Comparison of ENCODE assay signal across 9 cellular contexts in the genomic region with DNA sequence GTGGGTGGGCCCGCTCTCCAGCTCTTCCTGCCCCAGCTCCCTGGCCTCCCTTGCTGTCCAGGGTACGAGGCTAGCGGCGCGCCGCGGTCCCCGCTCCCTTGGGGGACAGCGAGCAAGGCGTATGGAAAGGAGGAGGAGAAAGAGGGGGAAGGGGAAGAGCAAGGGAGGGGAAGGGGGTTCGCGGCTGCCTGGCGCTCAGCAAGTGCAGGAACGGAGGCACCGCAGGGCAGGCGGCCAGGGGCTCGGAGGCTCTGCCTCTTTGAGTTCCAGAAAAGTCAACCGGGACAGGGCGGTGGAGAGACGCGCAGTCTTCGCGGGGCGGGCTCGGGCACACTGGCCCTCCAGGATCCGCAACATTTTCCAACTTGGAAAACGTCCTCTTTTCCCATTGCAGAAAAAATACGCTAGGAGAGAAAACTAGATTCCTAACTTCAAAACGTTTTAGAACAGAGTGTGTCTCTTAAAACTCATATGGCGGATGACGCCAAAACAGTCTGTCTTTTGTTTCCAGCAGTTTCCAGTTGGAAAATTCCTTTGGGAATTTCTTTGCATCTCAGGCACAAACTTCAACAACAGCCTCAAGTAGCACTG. TPM values are rescaled to one million over a fixed set of nuclear protein-coding genes. Genes with fewer than 3 reads are reported as not detected.
DNase-seq lines count a peak whose midpoint lies in the region; ATAC-seq, FAIRE-seq and TF ChIP-seq lines count a peak whose summit lies in the region.
"Had no signal": no experiment of that assay in that cellular context is flagged by ENCODE, and none has a peak within 500 bp of the region (broad histone marks: within the 10 kb centered on the region; RNA-seq: fewer than 3 reads in every experiment).

No MANE protein-coding gene starts in this region.

- 7% methylated on average over 22 of the region's 31 CpGs for WGBS in A549 (ENCODE audit: missing lambda C conversion rate)
- whole genome bisulfite sequencing in ovary, 3 donors, result 2 to 8% (median 3%) methylated on average over 31 of the region's 31 CpGs

- peak overlapping the region; percentile 65 to 81; a peak in 5 of 6 replicates for H3K27ac ChIP-seq in A549
- no peak overlapping the region for H3K27ac ChIP-seq in SK-N-MC
- H3K27ac ChIP-seq in ovary, result peak overlapping the region in 1 of 2 donors; percentile 58
- H3K27ac ChIP-seq: BLaER1 treated with 17β-estradiol and CSF1 and Interleukin-3, amounts not matched to agents 10 nM and 100 nM had no signal

- H3K4me3 ChIP-seq in A549 (peak overlapping the region; percentile 51), SK-N-MC (peak overlapping the region; percentile 58), ovary (peak overlapping the region; percentile 40)
- H3K4me3 ChIP-seq: BLaER1 treated with 17β-estradiol and CSF1 and Interleukin-3, amounts not matched to agents 10 nM and 100 nM had no signal

- no peaks in the 10 kb centered on the region for H3K9me3 ChIP-seq in A549
- H3K9me3 ChIP-seq in SK-N-MC (ENCODE audit: low read depth, low read length), result no peaks in the 10 kb centered on the region
- no peaks in the 10 kb centered on the region for H3K9me3 ChIP-seq in ovary

- DNase-seq in A549 (ENCODE audit: low read depth in 1 of 2, low spot score in 1 of 2) (no peak), SK-N-MC (ENCODE audit: low read depth, low spot score) (no peak), glutamatergic neuron (peak; percentile 52), ovary (peak; percentile 29 to 64 (median 36)), RCC 7860 (ENCODE audit: low spot score) (no peak), HCEC 1CT (no peak)

- H3K36me3 Mint-ChIP-seq in glutamatergic neuron (ENCODE audit: unreplicated experiment), result peaks cover 6% of the 10 kb centered on the region

- H3K4me3 Mint-ChIP-seq in glutamatergic neuron (ENCODE audit: unreplicated experiment), result peak overlapping the region; percentile 71

- H3K4me1 Mint-ChIP-seq in glutamatergic neuron (ENCODE audit: low read depth, unreplicated experiment), result peaks cover 14% of the 10 kb centered on the region

- H3K27ac Mint-ChIP-seq in glutamatergic neuron (ENCODE audit: unreplicated experiment), result peak overlapping the region; percentile 88

- H3K4me2 ChIP-seq in A549, result peak overlapping the region; percentile 77
- H3K4me2 ChIP-seq: BLaER1 treated with 17β-estradiol and CSF1 and Interleukin-3, amounts not matched to agents 10 nM and 100 nM had no signal

- FAIRE-seq in A549 (lab: Jason Lieb, UNC) (no peak), RCC 7860 (lab: Jason Lieb, UNC) (no peak)

- H3K36me3 ChIP-seq in SK-N-MC (ENCODE audit: insufficient read depth, low read length) (no peaks in the 10 kb centered on the region), ovary (no peaks in the 10 kb centered on the region)
- H3K36me3 ChIP-seq: BLaER1 treated with 17β-estradiol and CSF1 and Interleukin-3, amounts not matched to agents 10 nM and 100 nM had no signal

- TF ChIP-seq RAD21 in A549 (conservative IDR thresholded peaks at IDR 0.05 in 1 of 2, IDR thresholded peaks at IDR 0.05 in 1 of 2), result no peak

- H3K4me1 ChIP-seq in A549 (no peaks in the 10 kb centered on the region), ovary (ENCODE audit: insufficient read depth) (no peaks in the 10 kb centered on the region)

- H3K27me3 ChIP-seq in ovary, result no peaks in the 10 kb centered on the region
- H3K27me3 ChIP-seq: BLaER1 treated with 17β-estradiol and CSF1 and Interleukin-3, amounts not matched to agents 10 nM and 100 nM had no signal

- peaks cover 4% of the 10 kb centered on the region for H3K27me3 Mint-ChIP-seq in glutamatergic neuron (ENCODE audit: unreplicated experiment)

- POLR2A ChIA-PET in A549 (lab: Yijun Ruan, JAX), result no interaction called here

- TF ChIP-seq CTCF in A549 (IDR thresholded peaks at IDR 0.05) (no peak), glutamatergic neuron (IDR thresholded peaks at IDR 0.05; ENCODE audit: partially characterized antibody, unreplicated experiment) (no peak), ovary (IDR thresholded peaks at IDR 0.05) (no peak)

- ATAC-seq in A549 (peak; percentile 45 to 56; a peak in 5 of 6 replicates), HG03342 (IDR thresholded peaks at IDR 0.05; ENCODE audit: unreplicated experiment) (no peak), GM18498 (IDR thresholded peaks at IDR 0.05; ENCODE audit: unreplicated experiment) (no peak)

- H3K9me3 Mint-ChIP-seq in glutamatergic neuron (ENCODE audit: unreplicated experiment), result no peaks in the 10 kb centered on the region

- CTCF ChIA-PET in A549 (lab: Yijun Ruan, JAX), result interaction anchor here (1.4 kb wide), 1 partner anchor 161 kb away, joined by 3 read pairs; no protein-coding TSS in a partner anchor

- no peak for TF ChIP-seq EP300 in A549 (IDR thresholded peaks at IDR 0.05)
- no peak for TF ChIP-seq EP300 in ovary (IDR thresholded peaks at IDR 0.05)

- TF ChIP-seq POLR2A in A549 (IDR thresholded peaks at IDR 0.05; ENCODE audit: low read length) (no peak), ovary (IDR thresholded peaks at IDR 0.05) (no peak)

- intact Hi-C loops in ovary (cut with DNase I), result no loop called here

- no peak overlapping the region for H3K9ac ChIP-seq in SK-N-MC (ENCODE audit: insufficient read length)
- H3K9ac ChIP-seq: BLaER1 treated with 17β-estradiol and CSF1 and Interleukin-3, amounts not matched to agents 10 nM and 100 nM had no signal

TF ChIP-seq in A549, 52 proteins besides CTCF, POLR2A, EP300 and RAD21:
- TF ChIP-seq, protein P1, sequence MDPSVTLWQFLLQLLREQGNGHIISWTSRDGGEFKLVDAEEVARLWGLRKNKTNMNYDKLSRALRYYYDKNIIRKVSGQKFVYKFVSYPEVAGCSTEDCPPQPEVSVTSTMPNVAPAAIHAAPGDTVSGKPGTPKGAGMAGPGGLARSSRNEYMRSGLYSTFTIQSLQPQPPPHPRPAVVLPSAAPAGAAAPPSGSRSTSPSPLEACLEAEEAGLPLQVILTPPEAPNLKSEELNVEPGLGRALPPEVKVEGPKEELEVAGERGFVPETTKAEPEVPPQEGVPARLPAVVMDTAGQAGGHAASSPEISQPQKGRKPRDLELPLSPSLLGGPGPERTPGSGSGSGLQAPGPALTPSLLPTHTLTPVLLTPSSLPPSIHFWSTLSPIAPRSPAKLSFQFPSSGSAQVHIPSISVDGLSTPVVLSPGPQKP (IDR thresholded peaks at IDR 0.05; ENCODE audit: low read depth, low read length), result no peak
- TF ChIP-seq POLR2AphosphoS2 (conservative IDR thresholded peaks at IDR 0.05; ENCODE audit: low read length) (no peak), MAZ (IDR thresholded peaks at IDR 0.05; ENCODE audit: borderline replicate concordance, low read depth, low read length) (no peak), BHLHE40 (IDR thresholded peaks at IDR 0.05; ENCODE audit: low read depth, low read length) (no peak)

RNA-seq across cellular contexts. Expression of a gene that starts 23.1 kb away (rescaled TPM):
- polyA plus RNA-seq in A549 (2011; rRNA removed), result 1.2 and 1.5 TPM in 2 replicates
- polyA plus RNA-seq in A549 (2012; cell fraction: cytosol; rRNA removed), result 0.15 and 0.21 TPM in 2 replicates
- polyA plus RNA-seq in A549 (2012; cell fraction: nucleus; rRNA removed), result 0.38 and 0.39 TPM in 2 replicates
- 1.4 to 1.9 TPM (median 1.8 TPM) in 3 replicates for polyA plus RNA-seq in A549 (2017; fragmentation: RNase III; extraction: RNeasy Plus Mini Kit Qiagen cat#74134 plus additional on column Dnase treatment)
- polyA minus RNA-seq in A549 (2011; rRNA and poly(A)+ RNA removed), result 0.99 and 1.4 TPM in 2 replicates
- total RNA-seq in glutamatergic neuron (ENCODE audit: unreplicated experiment), result 188 TPM
- 10 to 100 TPM in 1 of 7 donors, 1 to 10 TPM in 6; 2.6 to 15.3 (median 5.6) TPM for total RNA-seq in ovary
- 1 to 10 TPM; 3.7 to 4.8 TPM for polyA plus RNA-seq in ovary

Comparison
In these comparisons a context has a peak if more than half of its experiments do, and no peak if none do; other contexts are left out.
1. ATAC-seq: peak in A549 (2 of 2); none in HG03342 (single experiment) and GM18498 (single experiment).
2. DNase-seq: peak in glutamatergic neuron (single experiment) and ovary (5 of 5); none in A549 (0 of 2), SK-N-MC (single experiment), RCC 7860 (single experiment) and HCEC 1CT (single experiment).
3. RNA of a gene that starts 23.1 kb away (total RNA-seq): 188 TPM in glutamatergic neuron (single experiment); 2.6 to 15.3 TPM in ovary; every median in the first group is over 10 times any median in the second.
4. Peak in every context shown above with its lines, with median percentiles within 50 percentile points of each other: H3K4me3 ChIP-seq.